Comparison of ENCODE assay signal across 11 cellular contexts in genomic region chr1:94579876-94580294, GRCh38. TPM values are rescaled to one million over a fixed set of nuclear protein-coding genes. Genes with fewer than 3 reads are reported as not detected.
A peak's percentile ranks its signal among the peaks of the same experiment; 100 is the strongest.
DNase-seq lines count a peak whose midpoint lies in the region; TF ChIP-seq lines count a peak whose summit lies in the region.
"Had no signal": no experiment of that assay in that cellular context is flagged by ENCODE, and none has a peak within 500 bp of the region (broad histone marks: within the 10 kb centered on the region; RNA-seq: fewer than 3 reads in every experiment).

No MANE protein-coding gene starts in this region.

- no peaks in the 10 kb centered on the region for H3K27me3 ChIP-seq in ACC112 (ENCODE audit: insufficient read depth, low read length)
- H3K27me3 ChIP-seq: BLaER1 treated with 17β-estradiol and CSF1 and Interleukin-3, amounts not matched to agents 10 nM and 100 nM; transverse colon had no signal

- peaks cover 12% of the 10 kb centered on the region for H3K4me1 ChIP-seq in ACC112 (ENCODE audit: control insufficient read depth, insufficient read depth, low read length, unreplicated experiment)
- H3K4me1 ChIP-seq: BLaER1 treated with 17β-estradiol and CSF1 and Interleukin-3, amounts not matched to agents 10 nM and 100 nM had no signal

- in situ Hi-C loops in astrocyte of the spinal cord (cut with HindIII; ENCODE audit: low sequenced_read_pairs), result no loop called here

- no peak overlapping the region for H3K27ac ChIP-seq in ACC112 (ENCODE audit: low read depth, low read length)
- H3K27ac ChIP-seq: BLaER1 treated with 17β-estradiol and CSF1 and Interleukin-3, amounts not matched to agents 10 nM and 100 nM had no signal

- no peaks in the 10 kb centered on the region for H3K79me2 ChIP-seq in ACC112 (ENCODE audit: control insufficient read depth, insufficient read depth, low read length, unreplicated experiment)

- DNase-seq in HT-29 (ENCODE audit: low spot score) (peak; percentile 89), astrocyte of the spinal cord (ENCODE audit: low read depth, low spot score) (peak; percentile 90), left kidney (ENCODE audit: low read depth, low spot score) (peak; percentile 52), activated gamma-delta T cell treated with Interleukin-2 at 50 U/mL for 16 hours (no peak), NCI-H1105 treated with DMSO at 0.1 percent for 48 hours (lab: John Stamatoyannopoulos, UW) (no peak)
- no peak for DNase-seq in activated CD4-positive, alpha-beta T cell treated with anti-CD3 and anti-CD28 coated beads, Interleukin-2, amount 50 U/mL, for 1 hour
- DNase-seq in stimulated activated CD4-positive, alpha-beta T cell treated with anti-CD3 and anti-CD28 coated beads, Interleukin-12 subunit alpha, Interleukin-12 subunit beta, amount 100 ng/mL, for 4 hours, result no peak
- DNase-seq: NCI-H1694 treated with DMSO at 0.1 percent for 48 hours, transverse colon had no signal

- no peak for TF ChIP-seq CTCF in astrocyte of the spinal cord (IDR thresholded peaks at IDR 0.05; ENCODE audit: low read depth, low read length)

- no peak overlapping the region for H3K4me3 ChIP-seq in ACC112 (ENCODE audit: low read depth, low read length)
- no peak overlapping the region for H3K4me3 ChIP-seq in astrocyte of the spinal cord (ENCODE audit: low read depth, low read length)
- H3K4me3 ChIP-seq: BLaER1 treated with 17β-estradiol and CSF1 and Interleukin-3, amounts not matched to agents 10 nM and 100 nM; transverse colon had no signal

- H2AFZ ChIP-seq in ACC112 (ENCODE audit: low read length, unreplicated experiment), result peak overlapping the region; percentile 82

- no peaks in the 10 kb centered on the region for H3K36me3 ChIP-seq in ACC112 (ENCODE audit: insufficient read depth, low read length)
- H3K36me3 ChIP-seq: BLaER1 treated with 17β-estradiol and CSF1 and Interleukin-3, amounts not matched to agents 10 nM and 100 nM; transverse colon had no signal

RNA-seq across cellular contexts. Expression of gene F3, which starts 38.3 kb away (rescaled TPM):
- 5.5 TPM in 2 replicates for total RNA-seq in HT-29 (2014; rRNA removed; shearing (Covaris generic))

Comparison
In these comparisons a context has a peak if more than half of its experiments do, and no peak if none do; other contexts are left out.
1. DNase-seq: peak in HT-29 (single experiment), astrocyte of the spinal cord (single experiment) and left kidney (single experiment); none in activated gamma-delta T cell treated with Interleukin-2 at 50 U/mL for 16 hours (single experiment), activated CD4-positive, alpha-beta T cell treated with anti-CD3 and anti-CD28 coated beads, Interleukin-2, amount 50 U/mL, for 1 hour (single experiment), NCI-H1105 treated with DMSO at 0.1 percent for 48 hours (single experiment) and stimulated activated CD4-positive, alpha-beta T cell treated with anti-CD3 and anti-CD28 coated beads, Interleukin-12 subunit alpha, Interleukin-12 subunit beta, amount 100 ng/mL, for 4 hours (single experiment).